In genomic region chrX:115616943-115617563, GRCh38 we compare ENCODE assay signal across 10 cellular contexts. TPM values are rescaled to one million over a fixed set of nuclear protein-coding genes. Genes with fewer than 3 reads are reported as not detected.
A peak's percentile ranks its signal among the peaks of the same experiment; 100 is the strongest.
DNase-seq lines count a peak whose midpoint lies in the region; ATAC-seq and TF ChIP-seq lines count a peak whose summit lies in the region.
"Had no signal": no experiment of that assay in that cellular context is flagged by ENCODE, and none has a peak within 500 bp of the region (broad histone marks: within the 10 kb centered on the region; RNA-seq: fewer than 3 reads in every experiment).

No MANE protein-coding gene starts in this region.

- no peak for TF ChIP-seq CTCF in left lung (IDR thresholded peaks at IDR 0.05)

- peak; percentile 1 for DNase-seq in T1000 (lab: John Stamatoyannopoulos, UW)
- no peak for DNase-seq in left lung
- DNase-seq in posterior cingulate gyrus = no peak
- DNase-seq in activated naive CD4-positive, alpha-beta T cell treated with anti-CD3 and anti-CD28 coated beads, Interleukin-2, amount 10 ng/mL, durations not matched to agents 7 days and 5 days = no peak
- no peak for DNase-seq in stimulated activated CD4-positive, alpha-beta T cell treated with anti-CD3 and anti-CD28 coated beads, Interleukin-12 subunit alpha, Interleukin-12 subunit beta, amount 100 ng/mL, for 4 hours
- DNase-seq: naive B cell had no signal

- ATAC-seq in GM18907 (IDR thresholded peaks at IDR 0.05; ENCODE audit: unreplicated experiment) (peak; percentile 96), HG02870 (IDR thresholded peaks at IDR 0.05; ENCODE audit: unreplicated experiment) (peak; percentile 97), left lung (peak; percentile 16), GM18909 (IDR thresholded peaks at IDR 0.05; ENCODE audit: poor library complexity, unreplicated experiment) (no peak)

- H3K4me3 ChIP-seq in left lung = no peak overlapping the region

- no peaks in the 10 kb centered on the region for H3K9me3 ChIP-seq in left lung

- intact Hi-C loops in left lung (cut with DNase I) = no loop called here
- intact Hi-C loops in posterior cingulate gyrus (cut with DNase I) = no loop called here

- no peaks in the 10 kb centered on the region for H3K4me1 Mint-ChIP-seq in activated naive CD4-positive, alpha-beta T cell treated with anti-CD3 and anti-CD28 coated beads, Interleukin-2, amount 10 ng/mL, durations not matched to agents 7 days and 5 days
- H3K4me1 Mint-ChIP-seq: naive B cell had no signal

- H3K4me1 ChIP-seq in left lung = peaks cover 0 to 7% of the 10 kb centered on the region in 2 donors

- no peak overlapping the region for H3K27ac Mint-ChIP-seq in activated naive CD4-positive, alpha-beta T cell treated with anti-CD3 and anti-CD28 coated beads, Interleukin-2, amount 10 ng/mL, durations not matched to agents 7 days and 5 days
- H3K27ac Mint-ChIP-seq: naive B cell; T-helper 1 cell treated with Interleukin-12 subunit alpha and Interleukin-12 subunit beta and Interleukin-4 antibody, amounts not matched to agents 30 μg/mL and 1 μg/mL, for 36 hours had no signal

- H3K27ac ChIP-seq in left lung = peak overlapping the region; percentile 23 to 74

- no peak overlapping the region for H3K4me3 Mint-ChIP-seq in activated naive CD4-positive, alpha-beta T cell treated with anti-CD3 and anti-CD28 coated beads, Interleukin-2, amount 10 ng/mL, durations not matched to agents 7 days and 5 days
- H3K4me3 Mint-ChIP-seq: naive B cell; T-helper 1 cell treated with Interleukin-12 subunit alpha and Interleukin-12 subunit beta and Interleukin-4 antibody, amounts not matched to agents 30 μg/mL and 1 μg/mL, for 36 hours had no signal

- no peaks in the 10 kb centered on the region for H3K36me3 ChIP-seq in left lung

- no peaks in the 10 kb centered on the region for H3K27me3 Mint-ChIP-seq in activated naive CD4-positive, alpha-beta T cell treated with anti-CD3 and anti-CD28 coated beads, Interleukin-2, amount 10 ng/mL, durations not matched to agents 7 days and 5 days

- H3K36me3 Mint-ChIP-seq in activated naive CD4-positive, alpha-beta T cell treated with anti-CD3 and anti-CD28 coated beads, Interleukin-2, amount 10 ng/mL, durations not matched to agents 7 days and 5 days = no peaks in the 10 kb centered on the region
- H3K36me3 Mint-ChIP-seq: naive B cell had no signal

- no peaks in the 10 kb centered on the region for H3K9me3 Mint-ChIP-seq in activated naive CD4-positive, alpha-beta T cell treated with anti-CD3 and anti-CD28 coated beads, Interleukin-2, amount 10 ng/mL, durations not matched to agents 7 days and 5 days
- H3K9me3 Mint-ChIP-seq: naive B cell; T-helper 1 cell treated with Interleukin-12 subunit alpha and Interleukin-12 subunit beta and Interleukin-4 antibody, amounts not matched to agents 30 μg/mL and 1 μg/mL, for 36 hours had no signal

- peaks cover 0 to 26% of the 10 kb centered on the region in 2 donors for H3K27me3 ChIP-seq in left lung

- CTCF ChIA-PET in activated naive CD4-positive, alpha-beta T cell treated with anti-CD3 and anti-CD28 coated beads, Interleukin-2, amount 10 ng/mL, durations not matched to agents 7 days and 5 days (lab: Charles Lee) = no interaction called here

RNA-seq across cellular contexts. Expression of gene PLS3, which starts 56.1 kb away (rescaled TPM):
- total RNA-seq in left lung = 100 to 1,000 TPM; 186 to 354 TPM
